ENCODE assay signal across 18 cellular contexts in genomic region chr12:70002097-70002911, GRCh38.
DNase-seq lines count a peak whose midpoint lies in the region; ATAC-seq and TF ChIP-seq lines count a peak whose summit lies in the region.
"Had no signal": no experiment of that assay in that cellular context is flagged by ENCODE, and none has a peak within 500 bp of the region (broad histone marks: within the 10 kb centered on the region; RNA-seq: fewer than 3 reads in every experiment).

No MANE protein-coding gene starts in this region.

- H3K4me3 ChIP-seq in breast epithelium (no peak overlapping the region), mammary epithelial cell (replicated peaks in 1 of 3; ENCODE audit: insufficient read depth in 1 of 3, low read depth in 2 of 3, low read length in 3 of 3) (no peak overlapping the region), heart right ventricle (no peak overlapping the region), neural progenitor cell (no peak overlapping the region)
- H3K4me3 ChIP-seq: A549, HAP-1 had no signal

- H3K27me3 ChIP-seq in breast epithelium (no peaks in the 10 kb centered on the region), mammary epithelial cell (ENCODE audit: insufficient read depth, low read length) (no peaks in the 10 kb centered on the region), heart right ventricle (no peaks in the 10 kb centered on the region), neural progenitor cell (no peaks in the 10 kb centered on the region)

- 100% methylated on average over 3 of the region's 3 CpGs for WGBS in mammary epithelial cell (ENCODE audit: low coverage, missing lambda C conversion rate)
- WGBS in heart right ventricle, 2 donors = 68 to 74% methylated on average over 3 of the region's 3 CpGs

- no peaks in the 10 kb centered on the region for H3K79me2 ChIP-seq in mammary epithelial cell (ENCODE audit: insufficient read depth, low read length)
- no peaks in the 10 kb centered on the region for H3K79me2 ChIP-seq in neural progenitor cell (ENCODE audit: low read depth)

- CTCF ChIA-PET in mammary epithelial cell (lab: Charles Lee; ENCODE audit: low non-redundant PET) = no interaction called here

- TF ChIP-seq CTCF in breast epithelium (IDR thresholded peaks at IDR 0.05) (no peak), mammary epithelial cell (conservative IDR thresholded peaks at IDR 0.05 in 1 of 2, IDR thresholded peaks at IDR 0.05 in 1 of 2; ENCODE audit: extremely low read depth in 1 of 2, insufficient read depth in 1 of 2, low read depth in 1 of 2, low read length in 2 of 2) (no peak), heart right ventricle (IDR thresholded peaks at IDR 0.05) (no peak), neural progenitor cell (IDR thresholded peaks at IDR 0.05) (no peak)

- dilution Hi-C loops in mammary epithelial cell (cut with HindIII; ENCODE audit: low sequenced_read_pairs) = no loop called here

- intact Hi-C loops in breast epithelium (cut with DNase I; ENCODE audit: low total_unique reads) = no loop called here
- intact Hi-C loops in mammary epithelial cell (cut with micrococcal nuclease) = no loop called here
- intact Hi-C loops in heart right ventricle (cut with DNase I) = no loop called here

- DNase-seq in breast epithelium (ENCODE audit: low spot score in 2 of 2) = no peak
- DNase-seq in mammary epithelial cell = no peak
- DNase-seq in heart right ventricle = peak in 1 of 2 donors; percentile 24
- no peak for DNase-seq in neural progenitor cell (ENCODE audit: low spot score)
- no peak for DNase-seq in SHP77 treated with DMSO at 0.1 percent for 48 hours (lab: John Stamatoyannopoulos, UW)
- DNase-seq in nucleus accumbens (lab: John Stamatoyannopoulos, UW) = no peak
- DNase-seq: activated CD4-positive, alpha-beta T cell treated with anti-CD3 and anti-CD28 coated beads, Interleukin-2, amount 50 U/mL, for 4 hours; cortex of kidney; GF-D8; NCI-H146; NCI-H524 treated with DMSO at 0.1 percent for 48 hours; stimulated activated naive CD4-positive, alpha-beta T cell; T-helper 2 cell had no signal

- no peaks in the 10 kb centered on the region for H4K20me1 ChIP-seq in mammary epithelial cell (ENCODE audit: insufficient read depth, low read length)
- H4K20me1 ChIP-seq in neural progenitor cell (ENCODE audit: low read depth) = no peaks in the 10 kb centered on the region

- peaks cover 15% of the 10 kb centered on the region for H3K4me1 Mint-ChIP-seq in neural progenitor cell

- peaks cover 4% of the 10 kb centered on the region for H3K9me3 Mint-ChIP-seq in neural progenitor cell

- TF ChIP-seq POLR2A in breast epithelium (IDR thresholded peaks at IDR 0.05) = no peak

- no peak overlapping the region for H3K4me2 ChIP-seq in mammary epithelial cell (ENCODE audit: insufficient read depth, low read depth, low read length)
- no peak overlapping the region for H3K4me2 ChIP-seq in neural progenitor cell
- H3K4me2 ChIP-seq: A549, KMS-11 had no signal

- no peaks in the 10 kb centered on the region for H3K4me1 ChIP-seq in breast epithelium
- peaks cover 5% of the 10 kb centered on the region for H3K4me1 ChIP-seq in mammary epithelial cell (ENCODE audit: insufficient read depth, low read length)
- H3K4me1 ChIP-seq in heart right ventricle = peaks cover 0 to 16% (median 0%) of the 10 kb centered on the region in 9 donors
- no peaks in the 10 kb centered on the region for H3K4me1 ChIP-seq in neural progenitor cell
- H3K4me1 ChIP-seq: A549, HAP-1 had no signal

- H3K36me3 ChIP-seq in breast epithelium (no peaks in the 10 kb centered on the region), mammary epithelial cell (ENCODE audit: insufficient read depth, low read length) (no peaks in the 10 kb centered on the region), heart right ventricle (no peaks in the 10 kb centered on the region), neural progenitor cell (no peaks in the 10 kb centered on the region)
- H3K36me3 ChIP-seq: HAP-1 had no signal

- ATAC-seq in heart right ventricle (peak; percentile 57 to 92 (median 86)), SK-N-SH treated with all-trans-retinoic acid at 6 μM for 48 hours (no peak), GM18511 (IDR thresholded peaks at IDR 0.05; ENCODE audit: unreplicated experiment) (no peak)
- ATAC-seq: A549 had no signal

- H3K36me3 Mint-ChIP-seq in neural progenitor cell = no peaks in the 10 kb centered on the region

- no peaks in the 10 kb centered on the region for H3K27me3 Mint-ChIP-seq in neural progenitor cell (ENCODE audit: insufficient read depth, low read depth)

- in situ Hi-C loops in mammary epithelial cell (cut with MboI; ENCODE audit: low sequenced_read_pairs in 2 of 2) = no loop called here

- H2AFZ ChIP-seq in mammary epithelial cell (ENCODE audit: low read depth, low read length) (no peak overlapping the region), neural progenitor cell (replicated peaks) (no peak overlapping the region)

- H3F3A ChIP-seq in neural progenitor cell (ENCODE audit: low read depth) = no peaks in the 10 kb centered on the region

- peak overlapping the region; percentile 90 for H3K27ac Mint-ChIP-seq in neural progenitor cell

- BruUV-seq in mammary epithelial cell (replicated peaks; lab: Mats Ljungman, UMichigan) = no TSS peak

- no peaks in the 10 kb centered on the region for H3K9me3 ChIP-seq in breast epithelium
- H3K9me3 ChIP-seq in mammary epithelial cell (replicated peaks; ENCODE audit: insufficient read depth, low read length) = no peaks in the 10 kb centered on the region
- H3K9me3 ChIP-seq in heart right ventricle = peaks cover 0 to 10% (median 3%) of the 10 kb centered on the region in 11 donors
- no peaks in the 10 kb centered on the region for H3K9me3 ChIP-seq in neural progenitor cell (ENCODE audit: low read depth)
- H3K9me3 ChIP-seq: A549, HAP-1 had no signal

- no peak overlapping the region for H3K4me3 Mint-ChIP-seq in neural progenitor cell

- H3K27ac ChIP-seq in breast epithelium (peak overlapping the region; percentile 22 to 80), mammary epithelial cell (ENCODE audit: insufficient read depth, low read depth, low read length) (no peak overlapping the region), heart right ventricle (peak overlapping the region in 7 of 10 donors; percentile 35 to 62 (median 51)), neural progenitor cell (no peak overlapping the region)
- H3K27ac ChIP-seq: A549, KMS-11 had no signal

- H3K9ac ChIP-seq in mammary epithelial cell (ENCODE audit: insufficient read depth, low read length) (no peak overlapping the region), neural progenitor cell (no peak overlapping the region)
- H3K9ac ChIP-seq: KMS-11 had no signal

TF ChIP-seq in SK-N-SH treated with all-trans-retinoic acid at 6 μM for 48 hours, 23 proteins besides CTCF, POLR2A, EP300 and RAD21:
- no peak for TF ChIP-seq ISL1 (CRISPR knock-in tag; IDR thresholded peaks at IDR 0.05)
- no peak for TF ChIP-seq PPARA (CRISPR knock-in tag; IDR thresholded peaks at IDR 0.05; ENCODE audit: borderline replicate concordance)
- no peak for TF ChIP-seq CSDC2 (CRISPR knock-in tag; IDR thresholded peaks at IDR 0.05)
- no peak for TF ChIP-seq ZNF565 (CRISPR knock-in tag; conservative IDR thresholded peaks at IDR 0.05; ENCODE audit: low read depth)
- TF ChIP-seq ZC3H10 (CRISPR knock-in tag; IDR thresholded peaks at IDR 0.05) = no peak
- no peak for TF ChIP-seq ZNF8 (CRISPR knock-in tag; IDR thresholded peaks at IDR 0.05)
- no peak for TF ChIP-seq ZFP30 (CRISPR knock-in tag; IDR thresholded peaks at IDR 0.05)
- TF ChIP-seq ZNF70 (CRISPR knock-in tag; IDR thresholded peaks at IDR 0.05) = no peak
- no peak for TF ChIP-seq TOX (CRISPR knock-in tag; IDR thresholded peaks at IDR 0.05; ENCODE audit: borderline replicate concordance)
- no peak for TF ChIP-seq ESRRG (CRISPR knock-in tag; IDR thresholded peaks at IDR 0.05)

Comparison
In these comparisons a context has a peak if more than half of its experiments do, and no peak if none do; other contexts are left out.
1. H3K27ac ChIP-seq: peak in breast epithelium (2 of 2) and heart right ventricle (7 of 10); none in mammary epithelial cell (single experiment) and neural progenitor cell (single experiment).
2. ATAC-seq: peak in heart right ventricle (8 of 8); none in SK-N-SH treated with all-trans-retinoic acid at 6 μM for 48 hours (single experiment) and GM18511 (single experiment).